32 cellular contexts compared by ENCODE assay signal in genomic region chr1:8358897-8359616, GRCh38. TPM values are rescaled to one million over a fixed set of nuclear protein-coding genes. Genes with fewer than 3 reads are reported as not detected.
DNase-seq lines count a peak whose midpoint lies in the region; ATAC-seq and TF ChIP-seq lines count a peak whose summit lies in the region.
"Had no signal": no experiment of that assay in that cellular context is flagged by ENCODE, and none has a peak within 500 bp of the region (broad histone marks: within the 10 kb centered on the region; RNA-seq: fewer than 3 reads in every experiment).

No MANE protein-coding gene starts in this region.

- no peaks in the 10 kb centered on the region for H3K9me2 ChIP-seq in Loucy (replicated peaks; ENCODE audit: low read depth, low read length)

- H3K9ac ChIP-seq in DND-41 (ENCODE audit: low read depth, low read length) = no peak overlapping the region
- H3K9ac ChIP-seq in Loucy (ENCODE audit: low read depth, low read length, poor library complexity, severe bottlenecking) = no peak overlapping the region

- H3K27ac Mint-ChIP-seq in chondrocyte (ENCODE audit: unreplicated experiment) = no peak overlapping the region
- H3K27ac Mint-ChIP-seq: activated B cell treated with CpG ODN at 0.5 μM for 24 hours; activated CD8-positive, alpha-beta memory T cell treated with anti-CD3 and anti-CD28 coated beads, Interleukin-2, amount 10 ng/mL, durations not matched to agents 7 days and 5 days; B cell had no signal

- H3K79me2 ChIP-seq in DND-41 (ENCODE audit: insufficient read depth, low read length) = no peaks in the 10 kb centered on the region
- H3K79me2 ChIP-seq in Loucy (ENCODE audit: insufficient read depth, low read length) = no peaks in the 10 kb centered on the region

- no peak for TF ChIP-seq EP300 in transverse colon (IDR thresholded peaks at IDR 0.05; ENCODE audit: low read depth)

- 76 to 86% (median 83%) methylated on average over 25 to 26 of the region's 26 CpGs for WGBS in psoas muscle, 3 donors
- 88% methylated on average over 21 of the region's 26 CpGs; no CpG with 5 or more reads in 1 of the 2 donors for whole genome bisulfite sequencing in transverse colon (ENCODE audit: low coverage in 1 of 2), 2 donors

- no peak for TF ChIP-seq POLR2A in transverse colon (IDR thresholded peaks at IDR 0.05)

- peaks cover 9% of the 10 kb centered on the region; the same call in 1 of the 2 replicates for H4K20me1 ChIP-seq in DND-41 (ENCODE audit: insufficient read depth, low read length)
- H4K20me1 ChIP-seq in Loucy (ENCODE audit: insufficient read depth, low read length, poor library complexity, severe bottlenecking) = peaks cover 3% of the 10 kb centered on the region

- H3K9me3 ChIP-seq in DND-41 (ENCODE audit: insufficient read depth, low read length, severe bottlenecking) = no peaks in the 10 kb centered on the region
- H3K9me3 ChIP-seq in Loucy (ENCODE audit: insufficient read depth, low read depth, low read length) = no peaks in the 10 kb centered on the region
- H3K9me3 ChIP-seq in psoas muscle = no peaks in the 10 kb centered on the region
- no peaks in the 10 kb centered on the region for H3K9me3 ChIP-seq in transverse colon
- H3K9me3 ChIP-seq: A549, heart left ventricle, lower lobe of right lung had no signal

- peaks cover 30% of the 10 kb centered on the region for H3K36me3 Mint-ChIP-seq in chondrocyte (ENCODE audit: low read depth)

- H3K4me1 ChIP-seq in DND-41 (ENCODE audit: insufficient read depth, low read length) = no peaks in the 10 kb centered on the region
- H3K4me1 ChIP-seq in Loucy (ENCODE audit: insufficient read depth, low read length, poor library complexity, severe bottlenecking) = no peaks in the 10 kb centered on the region
- peaks cover 11% of the 10 kb centered on the region for H3K4me1 ChIP-seq in psoas muscle
- peaks cover 3 to 11% (median 9%) of the 10 kb centered on the region in 4 donors for H3K4me1 ChIP-seq in transverse colon
- H3K4me1 ChIP-seq: A549 had no signal

- DNase-seq in DND-41 (no peak), chondrocyte (ENCODE audit: low spot score) (no peak), psoas muscle (peak in 1 of 2 donors; percentile 54), transverse colon (no peak), NCI-H2107 treated with DMSO at 0.1 percent for 48 hours (lab: John Stamatoyannopoulos, UW; ENCODE audit: unreplicated experiment) (no peak)
- DNase-seq in NK-92 treated with Interleukin-12 subunit alpha and Interleukin-12 subunit beta, amount 100 ng/mL, for 24 hours (lab: John Stamatoyannopoulos, UW) = no peak
- DNase-seq in stimulated activated CD4-positive, alpha-beta T cell treated with anti-CD3 and anti-CD28 coated beads, Interleukin-4, amount 100 ng/mL, for 4 hours = no peak
- DNase-seq: activated B cell treated with CpG ODN at 0.5 μM for 24 hours; activated CD4-positive, alpha-beta T cell treated with anti-CD3 and anti-CD28 coated beads, Interleukin-2, amount 50 U/mL, for 1 hour; activated CD8-positive, alpha-beta memory T cell treated with anti-CD3 and anti-CD28 coated beads, Interleukin-2, amount 10 ng/mL, durations not matched to agents 7 days and 5 days; activated gamma-delta T cell treated with Interleukin-2 at 50 U/mL for 16 hours; activated naive CD8-positive, alpha-beta T cell treated with anti-CD3 and anti-CD28 coated beads, Interleukin-2, amount 10 ng/mL, durations not matched to agents 7 days and 5 days; activated T-cell treated with anti-CD3 and anti-CD28 coated beads, Interleukin-2, amount 50 U/mL, for 48 hours; CD8-positive, alpha-beta memory T cell; dermis blood vessel endothelial cell; foreskin fibroblast; H9; Kasumi-1; MV-4-11; naive thymus-derived CD8-positive, alpha-beta T cell; occipital lobe; stimulated activated naive CD4-positive, alpha-beta T cell; T-helper 1 cell had no signal

- no peaks in the 10 kb centered on the region for H3F3A ChIP-seq in Loucy (ENCODE audit: low read depth)

- H3K4me3 ChIP-seq in DND-41 (ENCODE audit: low read depth in 1 of 2, low read length in 2 of 2) = no peak overlapping the region
- H3K4me3 ChIP-seq in Loucy (ENCODE audit: low read length, poor library complexity, severe bottlenecking) = no peak overlapping the region
- H3K4me3 ChIP-seq in psoas muscle = no peak overlapping the region
- no peak overlapping the region for H3K4me3 ChIP-seq in transverse colon
- H3K4me3 ChIP-seq: A549, heart left ventricle, lower lobe of right lung, SK-N-MC had no signal

- peaks cover 77% of the 10 kb centered on the region for H3K36me3 ChIP-seq in DND-41 (ENCODE audit: insufficient read depth, low read length)
- peaks cover 88% of the 10 kb centered on the region; the same call in 1 of the 2 replicates for H3K36me3 ChIP-seq in Loucy (ENCODE audit: insufficient read depth, low read length)
- H3K36me3 ChIP-seq in psoas muscle (ENCODE audit: insufficient read depth in 1 of 2, low read depth in 1 of 2) = peaks cover 6 to 90% of the 10 kb centered on the region in 2 donors
- peaks cover 2 to 66% (median 28%) of the 10 kb centered on the region in 4 donors for H3K36me3 ChIP-seq in transverse colon

- H3K4me2 ChIP-seq in DND-41 (ENCODE audit: insufficient read depth, low read length) (no peak overlapping the region), Loucy (ENCODE audit: low read depth, low read length, poor library complexity, severe bottlenecking) (no peak overlapping the region)
- H3K4me2 ChIP-seq: A549 had no signal

- no peak overlapping the region for H3K4me3 Mint-ChIP-seq in chondrocyte (ENCODE audit: unreplicated experiment)
- H3K4me3 Mint-ChIP-seq: activated B cell treated with CpG ODN at 0.5 μM for 24 hours; activated CD8-positive, alpha-beta memory T cell treated with anti-CD3 and anti-CD28 coated beads, Interleukin-2, amount 10 ng/mL, durations not matched to agents 7 days and 5 days; activated naive CD8-positive, alpha-beta T cell treated with anti-CD3 and anti-CD28 coated beads, Interleukin-2, amount 10 ng/mL, durations not matched to agents 7 days and 5 days; B cell; CD8-positive, alpha-beta memory T cell; H9 had no signal

- H2AFZ ChIP-seq in DND-41 (ENCODE audit: low read depth, low read length) (no peak overlapping the region), Loucy (ENCODE audit: low read length) (no peak overlapping the region)

- TF ChIP-seq CTCF in DND-41 (IDR thresholded peaks at IDR 0.05; ENCODE audit: borderline replicate concordance, extremely low read depth, low read length, poor library complexity, severe bottlenecking) (peak; percentile 15), Loucy (conservative IDR thresholded peaks at IDR 0.05; ENCODE audit: low read length) (0 out of 2 replicates have a peak, but pooled peaks have one; percentile 9), chondrocyte (IDR thresholded peaks at IDR 0.05) (peak; percentile 15), psoas muscle (IDR thresholded peaks at IDR 0.05) (no peak), transverse colon (IDR thresholded peaks at IDR 0.05) (no peak)

- ATAC-seq in DND-41 (ENCODE audit: insufficient read depth, low read depth) (0 out of 3 replicates have a peak, but pooled peaks have one; percentile 29), psoas muscle (peak; percentile 9 to 31 (median 20))
- ATAC-seq: activated CD8-positive, alpha-beta memory T cell treated with anti-CD3 and anti-CD28 coated beads, Interleukin-2, amount 10 ng/mL, durations not matched to agents 7 days and 5 days; esophagus mucosa; heart left ventricle; naive thymus-derived CD8-positive, alpha-beta T cell had no signal

- in situ Hi-C loops in transverse colon (cut with MboI; ENCODE audit: low pct_ligation_motif_present in 1 of 4, low pct_unique_long_range_greater_than_20kb in 1 of 4, low sequenced_read_pairs in 3 of 4) = no loop called here

- intact Hi-C loops in psoas muscle (cut with DNase I) = no loop called here
- intact Hi-C loops in transverse colon (cut with DNase I; ENCODE audit: low total_unique reads) = no loop called here

- H3K27ac ChIP-seq in DND-41 (ENCODE audit: low read length) = no peak overlapping the region
- H3K27ac ChIP-seq in psoas muscle = peak overlapping the region; percentile 53
- H3K27ac ChIP-seq in transverse colon = no peak overlapping the region
- H3K27ac ChIP-seq: A549, HL-60, lower lobe of right lung, SK-N-MC had no signal

- H3K9me3 Mint-ChIP-seq in chondrocyte (ENCODE audit: low read depth) = no peaks in the 10 kb centered on the region
- H3K9me3 Mint-ChIP-seq: activated B cell treated with CpG ODN at 0.5 μM for 24 hours; activated naive CD8-positive, alpha-beta T cell treated with anti-CD3 and anti-CD28 coated beads, Interleukin-2, amount 10 ng/mL, durations not matched to agents 7 days and 5 days; H9; naive thymus-derived CD8-positive, alpha-beta T cell had no signal

- H3K4me1 Mint-ChIP-seq in chondrocyte (ENCODE audit: low read depth) = peaks cover 12% of the 10 kb centered on the region
- H3K4me1 Mint-ChIP-seq: activated B cell treated with CpG ODN at 0.5 μM for 24 hours; activated CD8-positive, alpha-beta memory T cell treated with anti-CD3 and anti-CD28 coated beads, Interleukin-2, amount 10 ng/mL, durations not matched to agents 7 days and 5 days; activated naive CD8-positive, alpha-beta T cell treated with anti-CD3 and anti-CD28 coated beads, Interleukin-2, amount 10 ng/mL, durations not matched to agents 7 days and 5 days; B cell; CD8-positive, alpha-beta memory T cell had no signal

- no peaks in the 10 kb centered on the region for H3K27me3 ChIP-seq in DND-41 (ENCODE audit: insufficient read depth, low read length, poor library complexity)
- no peaks in the 10 kb centered on the region for H3K27me3 ChIP-seq in Loucy (ENCODE audit: insufficient read depth, low read length, poor library complexity, severe bottlenecking)
- no peaks in the 10 kb centered on the region for H3K27me3 ChIP-seq in psoas muscle (ENCODE audit: insufficient read depth in 3 of 3, low read length in 2 of 3)
- no peaks in the 10 kb centered on the region for H3K27me3 ChIP-seq in transverse colon
- H3K27me3 ChIP-seq: heart left ventricle had no signal

- no peaks in the 10 kb centered on the region for H3K27me3 Mint-ChIP-seq in chondrocyte (ENCODE audit: low read depth)
- H3K27me3 Mint-ChIP-seq: activated B cell treated with CpG ODN at 0.5 μM for 24 hours; activated CD8-positive, alpha-beta memory T cell treated with anti-CD3 and anti-CD28 coated beads, Interleukin-2, amount 10 ng/mL, durations not matched to agents 7 days and 5 days; activated naive CD8-positive, alpha-beta T cell treated with anti-CD3 and anti-CD28 coated beads, Interleukin-2, amount 10 ng/mL, durations not matched to agents 7 days and 5 days; B cell; naive thymus-derived CD8-positive, alpha-beta T cell had no signal

RNA-seq across cellular contexts. Expression of gene SLC45A1, which starts 41.1 kb away (rescaled TPM):
- 2.9 to 5.1 TPM (median 4.8 TPM) in 3 replicates for total RNA-seq in chondrocyte
- 1 to 10 TPM in 1 of 4 donors, under 1 TPM in 3; 0.44 to 1.4 (median 0.89) TPM for total RNA-seq in psoas muscle
- 1 to 10 TPM in 1 of 3 donors, under 1 TPM in 2; 0.60 to 1.1 (median 0.96) TPM for polyA plus RNA-seq in psoas muscle
- total RNA-seq in transverse colon = 1 to 10 TPM; 2.3 to 7.1 (median 4.1) TPM
- total RNA-seq: mononuclear cell had no signal

Comparison
In these comparisons a context has a peak if more than half of its experiments do, and no peak if none do; other contexts are left out.
1. CTCF ChIP-seq: peak in DND-41 (single experiment), Loucy (single experiment) and chondrocyte (single experiment); none in psoas muscle (single experiment) and transverse colon (0 of 5).